In the genomic region with DNA sequence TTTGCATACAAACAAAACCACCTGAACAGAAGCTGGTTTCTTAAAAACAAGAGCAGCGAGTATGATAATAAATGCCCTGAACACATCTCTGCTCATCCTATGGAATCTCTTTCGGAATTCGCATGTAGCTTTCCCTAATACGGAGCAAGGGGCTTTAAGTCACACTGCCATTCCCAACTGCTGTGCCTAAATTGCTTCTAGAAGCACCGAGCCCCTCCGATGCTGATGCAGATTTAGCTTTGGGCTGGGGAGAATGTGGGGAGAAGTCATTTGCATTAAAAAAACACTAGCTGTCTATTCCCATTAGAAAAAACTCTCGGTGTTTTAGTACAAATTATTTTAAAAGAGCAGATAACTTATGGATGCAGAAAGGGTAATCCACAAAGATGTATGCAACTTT, we compare ENCODE assay signal across 28 cellular contexts.
"Had no signal": no experiment of that assay in that cellular context is flagged by ENCODE, and none has a peak within 500 bp of the region (broad histone marks: within the 10 kb centered on the region; RNA-seq: fewer than 3 reads in every experiment).

No MANE protein-coding gene starts in this region.

- H3K9ac ChIP-seq: parathyroid adenoma had no signal

- H2AFZ ChIP-seq: parathyroid adenoma had no signal

- DNase-seq: cerebellar nuclear complex; dorsolateral prefrontal cortex; effector CD4-positive, alpha-beta T cell; foreskin keratinocyte; glutamatergic neuron; heart right ventricle; hypothalamus; kidney; mucosa of descending colon; naive B cell; psoas muscle; right cardiac atrium; sigmoid colon; stimulated activated CD4-positive, alpha-beta T cell treated with anti-CD3 and anti-CD28 coated beads, Interleukin-2, amount 100 ng/mL, for 24 hours; stimulated activated CD4-positive, alpha-beta T cell treated with anti-CD3 and anti-CD28 coated beads, Interleukin-4, amount 100 ng/mL, for 24 hours; stimulated activated naive CD4-positive, alpha-beta T cell treated with Interleukin-2 at 50 U/mL for 16 hours; substantia nigra; testis; tibial artery had no signal

- H3K36me3 ChIP-seq: heart right ventricle, sigmoid colon, tibial artery had no signal

- H3K4me3 ChIP-seq: dorsolateral prefrontal cortex, heart right ventricle, lung, mucosa of descending colon, psoas muscle, sigmoid colon, testis, tibial artery had no signal

- H3K4me1 ChIP-seq: foreskin keratinocyte, parathyroid adenoma, psoas muscle, sigmoid colon, testis, tibial artery had no signal

- H3K9me3 ChIP-seq: heart right ventricle, mucosa of descending colon, psoas muscle, sigmoid colon, testis, tibial artery had no signal

- ATAC-seq: esophagus mucosa; foreskin keratinocyte; heart right ventricle; left lobe of liver; mucosa of descending colon; natural killer cell treated with Interleukin-12 subunit alpha and Interleukin-12 subunit beta and Interleukin-15 and Interleukin-18, amount 100 ng/mL, for 72 hours; psoas muscle; right cardiac atrium; stimulated activated effector memory CD8-positive, alpha-beta T cell treated with anti-CD3 and anti-CD28 coated beads, Interleukin-12 subunit alpha, Interleukin-12 subunit beta, amount 100 ng/mL, for 72 hours had no signal

- H3K27ac ChIP-seq: dorsolateral prefrontal cortex, epithelial cell of prostate, foreskin keratinocyte, heart right ventricle, parathyroid adenoma, psoas muscle, sigmoid colon, testis, tibial artery had no signal

- H3K27me3 ChIP-seq: heart right ventricle, sigmoid colon, testis had no signal

- H3K79me2 ChIP-seq: parathyroid adenoma had no signal

- FAIRE-seq: colon, kidney, urothelium cell line had no signal
